Comparison of ENCODE assay signal across 24 cellular contexts in genomic region chr5:85108471-85108870, GRCh38.
A peak's percentile ranks its signal among the peaks of the same experiment; 100 is the strongest.
DNase-seq lines count a peak whose midpoint lies in the region; ATAC-seq and TF ChIP-seq lines count a peak whose summit lies in the region.
"Had no signal": no experiment of that assay in that cellular context is flagged by ENCODE, and none has a peak within 500 bp of the region (broad histone marks: within the 10 kb centered on the region; RNA-seq: fewer than 3 reads in every experiment).

No MANE protein-coding gene starts in this region.

- H4K8ac ChIP-seq in H9 (replicated peaks; ENCODE audit: insufficient read length, low read depth, low read length) = no peak overlapping the region

- H3K4ac ChIP-seq in H9 (ENCODE audit: low read depth, low read length) = no peak overlapping the region

- no peak overlapping the region for H2AK5ac ChIP-seq in H9 (ENCODE audit: insufficient read length, low read length)

- H3K4me1 ChIP-seq in H9 (ENCODE audit: insufficient read depth, low read length) = no peaks in the 10 kb centered on the region
- no peaks in the 10 kb centered on the region for H3K4me1 ChIP-seq in OCI-LY7 (ENCODE audit: insufficient read depth, low read length, poor library complexity, severe bottlenecking)
- H3K4me1 ChIP-seq in stomach = no peaks in the 10 kb centered on the region
- H3K4me1 ChIP-seq: esophagus squamous epithelium, gastrocnemius medialis had no signal

- WGBS in H9 (ENCODE audit: extremely low coverage, insufficient read length, low lambda C conversion rate) = no CpG with 5 or more reads among the region's 1 CpG
- WGBS in stomach, 5 donors = 30 to 55% (median 47%) methylated on average over 1 of the region's 1 CpG

- no peaks in the 10 kb centered on the region for H3K23me2 ChIP-seq in H9 (ENCODE audit: insufficient read length, low read depth, low read length, poor library complexity, severe bottlenecking)

- H3K4me3 ChIP-seq in AG04450 (ENCODE audit: low read depth, low read length) (no peak overlapping the region), OCI-LY7 (ENCODE audit: low read depth, low read length, poor library complexity, severe bottlenecking) (no peak overlapping the region), stomach (no peak overlapping the region)
- H3K4me3 ChIP-seq: esophagus squamous epithelium, gastrocnemius medialis, SK-N-MC had no signal

- H3K27me3 ChIP-seq in AG04450 (ENCODE audit: control insufficient read depth, insufficient read depth, low read length) (no peaks in the 10 kb centered on the region), H9 (ENCODE audit: insufficient read depth, low read length) (no peaks in the 10 kb centered on the region), stomach (no peaks in the 10 kb centered on the region)
- H3K27me3 ChIP-seq: esophagus squamous epithelium, gastrocnemius medialis had no signal

- no peak overlapping the region for H3K23ac ChIP-seq in H9 (ENCODE audit: insufficient read length, low read depth, low read length)

- ATAC-seq in HG03378 (IDR thresholded peaks at IDR 0.05; ENCODE audit: unreplicated experiment) (no peak), GM21447 (IDR thresholded peaks at IDR 0.05; ENCODE audit: unreplicated experiment) (no peak)
- ATAC-seq: gastrocnemius medialis had no signal

- no peak overlapping the region for H4K91ac ChIP-seq in H9 (ENCODE audit: insufficient read length, low read depth, low read length)

- H3K9me3 ChIP-seq in AG04450 (ENCODE audit: control insufficient read depth, insufficient read depth, low read length) (no peaks in the 10 kb centered on the region), H9 (ENCODE audit: control insufficient read depth, low read depth, low read length) (no peaks in the 10 kb centered on the region), OCI-LY7 (ENCODE audit: low read length) (no peaks in the 10 kb centered on the region), stomach (no peaks in the 10 kb centered on the region)
- H3K9me3 ChIP-seq: esophagus squamous epithelium, gastrocnemius medialis had no signal

- H2BK15ac ChIP-seq in H9 (ENCODE audit: low read depth, low read length) = no peak overlapping the region

- no peak for DNase-seq in AG04450 (ENCODE audit: low read depth, low spot score)
- no peak for DNase-seq in H9
- no peak for DNase-seq in OCI-LY7 (ENCODE audit: low spot score)
- peak; percentile 9 for DNase-seq in iPS-NIHi7 (ENCODE audit: extremely low spot score)
- DNase-seq in stomach = no peak
- DNase-seq in NCI-H1417 treated with DMSO at 0.1 percent for 48 hours (lab: John Stamatoyannopoulos, UW) = no peak
- DNase-seq: activated CD4-positive, alpha-beta T cell treated with anti-CD3 and anti-CD28 coated beads, Interleukin-2, amount 50 U/mL, for 1 hour; activated CD8-positive, alpha-beta memory T cell treated with anti-CD3 and anti-CD28 coated beads, Interleukin-2, amount 50 U/mL, for 48 hours; CD4-positive, alpha-beta memory T cell; DMS 273 treated with DMSO at 0.1 percent for 48 hours; effector CD8-positive, alpha-beta T cell; esophagus squamous epithelium; gastrocnemius medialis; GDM1; hypothalamus; NCI-H1436 treated with DMSO at 0.1 percent for 48 hours; NCI-H526; stimulated activated CD4-positive, alpha-beta T cell treated with anti-CD3 and anti-CD28 coated beads, Interleukin-2, amount 100 ng/mL, for 48 hours; stimulated activated naive CD4-positive, alpha-beta T cell treated with Interleukin-2 at 50 U/mL for 16 hours; WERI-Rb-1 had no signal

- no peak overlapping the region for H3K27ac Mint-ChIP-seq in H9
- H3K27ac Mint-ChIP-seq: T-helper 2 cell treated with Interferon-gamma antibody and Interleukin-4, amounts not matched to agents 5 μg/mL and 100 μg/mL, for 36 hours had no signal

- BruUV-seq in OCI-LY7 (replicated peaks; lab: Mats Ljungman, UMichigan) = no TSS peak

- H3K27ac ChIP-seq in AG04450 (ENCODE audit: low read depth, low read length) (no peak overlapping the region), H9 (ENCODE audit: insufficient read length, low read depth, low read length) (no peak overlapping the region), OCI-LY7 (ENCODE audit: low read depth, low read length, poor library complexity, severe bottlenecking) (no peak overlapping the region), stomach (no peak overlapping the region)
- H3K27ac ChIP-seq: esophagus squamous epithelium, gastrocnemius medialis, SK-N-MC, WERI-Rb-1 had no signal

- H4K20me1 ChIP-seq in H9 (ENCODE audit: control insufficient read depth, insufficient read depth, insufficient read length) (no peaks in the 10 kb centered on the region), OCI-LY7 (ENCODE audit: insufficient read depth, low read length) (no peaks in the 10 kb centered on the region)

- peak; percentile 15; the same call in 1 of the 2 replicates for TF ChIP-seq CTCF in AG04450 (IDR thresholded peaks at IDR 0.05; ENCODE audit: low read depth, low read length)
- peak; percentile 50 for TF ChIP-seq CTCF in H9 (conservative IDR thresholded peaks at IDR 0.05)
- 0 out of 2 replicates have a peak, but pooled peaks have one; percentile 24 for TF ChIP-seq CTCF in OCI-LY7 (conservative IDR thresholded peaks at IDR 0.05; ENCODE audit: low read length)
- TF ChIP-seq CTCF in stomach (IDR thresholded peaks at IDR 0.05) = no peak

- H3K4me3 Mint-ChIP-seq in H9 = no peak overlapping the region
- H3K4me3 Mint-ChIP-seq: CD4-positive, alpha-beta memory T cell; T-helper 2 cell treated with Interferon-gamma antibody and Interleukin-4, amounts not matched to agents 5 μg/mL and 100 μg/mL, for 36 hours had no signal

- H2AFZ ChIP-seq in H9 (ENCODE audit: low read length) (no peak overlapping the region), OCI-LY7 (ENCODE audit: low read length) (no peak overlapping the region)

- H3K79me2 ChIP-seq in H9 (ENCODE audit: insufficient read depth, low read length) (no peaks in the 10 kb centered on the region), OCI-LY7 (ENCODE audit: insufficient read depth, low read depth, low read length) (no peaks in the 10 kb centered on the region)

- H2BK120ac ChIP-seq in H9 (ENCODE audit: low read depth, low read length, poor library complexity, severe bottlenecking) = no peak overlapping the region

- H2BK5ac ChIP-seq in H9 (ENCODE audit: insufficient read length, low read length) = no peak overlapping the region

- no peaks in the 10 kb centered on the region for H3K36me3 Mint-ChIP-seq in H9 (ENCODE audit: insufficient read depth in 1 of 3, low read depth in 3 of 3)
- H3K36me3 Mint-ChIP-seq: CD4-positive, alpha-beta memory T cell had no signal

- no peak overlapping the region for H3K18ac ChIP-seq in H9 (ENCODE audit: insufficient read length, low read depth, low read length)

- no peak for TF ChIP-seq POLR2A in stomach (IDR thresholded peaks at IDR 0.05)

- POLR2A ChIA-PET in AG04450 (lab: Yijun Ruan, JAX) (no interaction called here), OCI-LY7 (lab: Charles Lee) (interaction anchor here (0.7 to 1.0 kb wide), 2 partner anchors 10 to 54 kb away, joined by 3 read pairs; no protein-coding TSS in a partner anchor)

- no peak overlapping the region for H4K5ac ChIP-seq in H9 (ENCODE audit: insufficient read length, low read depth, low read length)

- no peaks in the 10 kb centered on the region for H3K27me3 Mint-ChIP-seq in H9 (ENCODE audit: low read depth)
- H3K27me3 Mint-ChIP-seq: CD4-positive, alpha-beta memory T cell had no signal

- H3K79me1 ChIP-seq in H9 (ENCODE audit: insufficient read depth, low read depth, low read length, poor library complexity, severe bottlenecking) = no peaks in the 10 kb centered on the region

- H3K9ac ChIP-seq in H9 (ENCODE audit: extremely low read depth, insufficient read length, low read length) = no peak overlapping the region

- TF ChIP-seq EP300 in stomach (IDR thresholded peaks at IDR 0.05) = no peak

- intact Hi-C loops in OCI-LY7 (cut with micrococcal nuclease; ENCODE audit: unreplicated experiment) (no loop called here), stomach (cut with DNase I; ENCODE audit: low total_unique reads) (no loop called here)

- CTCF ChIA-PET in AG04450 (lab: Charles Lee) (interaction anchor here (1.2 kb wide), 1 partner anchor 14 kb away, joined by 3 read pairs; no protein-coding TSS in a partner anchor), OCI-LY7 (lab: Charles Lee; ENCODE audit: unreplicated experiment) (no interaction called here)

- H3K56ac ChIP-seq in H9 (ENCODE audit: insufficient read length, low read depth, low read length) = no peak overlapping the region

- H3K9me2 ChIP-seq in OCI-LY7 (ENCODE audit: insufficient read depth, low read length) = no peaks in the 10 kb centered on the region

- H3K36me3 ChIP-seq in OCI-LY7 (ENCODE audit: insufficient read depth, low read length) (no peaks in the 10 kb centered on the region), stomach (no peaks in the 10 kb centered on the region)
- H3K36me3 ChIP-seq: esophagus squamous epithelium, gastrocnemius medialis, WERI-Rb-1 had no signal

- no peaks in the 10 kb centered on the region for H3K9me3 Mint-ChIP-seq in H9
- H3K9me3 Mint-ChIP-seq: T-helper 2 cell treated with Interferon-gamma antibody and Interleukin-4, amounts not matched to agents 5 μg/mL and 100 μg/mL, for 36 hours had no signal

- no peak overlapping the region for H3T11ph ChIP-seq in H9 (ENCODE audit: low read length)

- H2BK20ac ChIP-seq in H9 (ENCODE audit: low read depth, low read length, poor library complexity, severe bottlenecking) = no peak overlapping the region

- H3K4me1 Mint-ChIP-seq in H9 = no peaks in the 10 kb centered on the region
- H3K4me1 Mint-ChIP-seq: CD4-positive, alpha-beta memory T cell had no signal

- no peak overlapping the region for H3K14ac ChIP-seq in H9 (ENCODE audit: insufficient read depth, low read length)

- H2BK12ac ChIP-seq in H9 (ENCODE audit: insufficient read length, low read depth, low read length) = no peak overlapping the region

- H3K4me2 ChIP-seq in H9 (ENCODE audit: insufficient read depth, insufficient read length, low read length) (no peak overlapping the region), OCI-LY7 (ENCODE audit: low read length) (no peak overlapping the region)

Comparison
In these comparisons a context has a peak if more than half of its experiments do, and no peak if none do; other contexts are left out.
1. CTCF ChIP-seq: peak in AG04450 (single experiment), H9 (single experiment) and OCI-LY7 (single experiment); none in stomach (0 of 7).